Comparison of ENCODE assay signal across 8 cellular contexts in genomic region chr18:61322265-61322873, GRCh38. TPM values are rescaled to one million over a fixed set of nuclear protein-coding genes. Genes with fewer than 3 reads are reported as not detected.
A peak's percentile ranks its signal among the peaks of the same experiment; 100 is the strongest.
DNase-seq lines count a peak whose midpoint lies in the region; ATAC-seq and TF ChIP-seq lines count a peak whose summit lies in the region.

No MANE protein-coding gene starts in this region.

- TF ChIP-seq CTCF in DND-41 (IDR thresholded peaks at IDR 0.05; ENCODE audit: borderline replicate concordance, extremely low read depth, low read length, poor library complexity, severe bottlenecking) (peak; percentile 88), adrenal gland (IDR thresholded peaks at IDR 0.05) (peak; percentile 52 to 73 (median 66))

- no peak overlapping the region for H2AFZ ChIP-seq in DND-41 (ENCODE audit: low read depth, low read length)

- H3K4me1 ChIP-seq in DND-41 (ENCODE audit: insufficient read depth, low read length) (no peaks in the 10 kb centered on the region), adrenal gland (replicated peaks in 1 of 2) (no peaks in the 10 kb centered on the region)

- H3K36me3 ChIP-seq in DND-41 (ENCODE audit: insufficient read depth, low read length) (no peaks in the 10 kb centered on the region), adrenal gland (replicated peaks in 1 of 2) (no peaks in the 10 kb centered on the region)

- H3K9ac ChIP-seq in DND-41 (ENCODE audit: low read depth, low read length), result no peak overlapping the region

- WGBS in adrenal gland, 4 donors, result 24 to 26% (median 25%) methylated on average over 9 of the region's 9 CpGs

- no peak for TF ChIP-seq POLR2A in adrenal gland (IDR thresholded peaks at IDR 0.05)

- intact Hi-C loops in adrenal gland (cut with DNase I), result loop anchor here (10.0 kb wide), 1 partner anchor 182 kb away; no protein-coding TSS in a partner anchor

- peak; percentile 97 for ATAC-seq in DND-41 (ENCODE audit: insufficient read depth, low read depth)
- ATAC-seq in GM19438 (IDR thresholded peaks at IDR 0.05; ENCODE audit: low read depth, unreplicated experiment), result peak; percentile 99
- peak; percentile 98 for ATAC-seq in HG03342 (IDR thresholded peaks at IDR 0.05; ENCODE audit: unreplicated experiment)

- H3K27ac ChIP-seq in DND-41 (ENCODE audit: low read length) (no peak overlapping the region), adrenal gland (no peak overlapping the region)

- H3K79me2 ChIP-seq in DND-41 (ENCODE audit: insufficient read depth, low read length), result no peaks in the 10 kb centered on the region

- no peaks in the 10 kb centered on the region for H3K9me3 ChIP-seq in DND-41 (ENCODE audit: insufficient read depth, low read length, severe bottlenecking)
- no peaks in the 10 kb centered on the region for H3K9me3 ChIP-seq in adrenal gland (replicated peaks in 1 of 3)

- no peak overlapping the region for H3K4me2 ChIP-seq in DND-41 (ENCODE audit: insufficient read depth, low read length)

- H3K27me3 ChIP-seq in DND-41 (ENCODE audit: insufficient read depth, low read length, poor library complexity), result no peaks in the 10 kb centered on the region
- H3K27me3 ChIP-seq in adrenal gland, result no peaks in the 10 kb centered on the region

- no peaks in the 10 kb centered on the region for H4K20me1 ChIP-seq in DND-41 (ENCODE audit: insufficient read depth, low read length)

- peak; percentile 66 for DNase-seq in DND-41
- DNase-seq in NCI-H748 (lab: John Stamatoyannopoulos, UW; ENCODE audit: unreplicated experiment), result peak; percentile 82
- peak; percentile 42 to 68 (median 55) for DNase-seq in adrenal gland
- DNase-seq in hepatic stellate cell (ENCODE audit: low spot score), result peak; percentile 73
- peak; percentile 13 to 35 (median 22) for DNase-seq in stimulated activated CD4-positive, alpha-beta T cell treated with anti-CD3 and anti-CD28 coated beads, Interleukin-12 subunit alpha, Interleukin-12 subunit beta, amount 100 ng/mL, for 48 hours (ENCODE audit: low read depth in 2 of 3, low spot score in 1 of 3)
- DNase-seq in activated gamma-delta T cell (lab: John Stamatoyannopoulos, UW), result no peak

- H3K4me3 ChIP-seq in DND-41 (ENCODE audit: low read depth in 1 of 2, low read length in 2 of 2) (no peak overlapping the region), adrenal gland (no peak overlapping the region)

RNA-seq across cellular contexts. Expression of gene CDH20, which starts 10.9 kb away (rescaled TPM):
- total RNA-seq in adrenal gland, result under 1 TPM in 6 of 8 donors, not detected in 2; 0.07 to 0.43 (median 0.20) TPM
- under 1 TPM; 0.20 to 0.32 (median 0.30) TPM for polyA plus RNA-seq in adrenal gland
